20 cellular contexts compared by ENCODE assay signal in genomic region chr1:2596530-2597333, GRCh38. TPM values are rescaled to one million over a fixed set of nuclear protein-coding genes. Genes with fewer than 3 reads are reported as not detected.
DNase-seq lines count a peak whose midpoint lies in the region; ATAC-seq, FAIRE-seq and TF ChIP-seq lines count a peak whose summit lies in the region.
"Had no signal": no experiment of that assay in that cellular context is flagged by ENCODE, and none has a peak within 500 bp of the region (broad histone marks: within the 10 kb centered on the region; RNA-seq: fewer than 3 reads in every experiment).

No MANE protein-coding gene starts in this region.

- H3K27me3 ChIP-seq in H7 (ENCODE audit: control insufficient read depth, insufficient read depth, low read length) (no peaks in the 10 kb centered on the region), GM12878 (replicated peaks in 1 of 2; ENCODE audit: control insufficient read depth in 2 of 2, insufficient read depth in 2 of 2, low read length in 1 of 2) (no peaks in the 10 kb centered on the region), spleen (replicated peaks in 1 of 7) (peaks cover 0 to 23% (median 0%) of the 10 kb centered on the region in 7 donors)
- H3K27me3 ChIP-seq: right atrium auricular region had no signal

- peak; percentile 15; the same call in 1 of the 3 replicates for ATAC-seq in GM12878
- ATAC-seq: activated naive CD8-positive, alpha-beta T cell treated with anti-CD3 and anti-CD28 coated beads, Interleukin-2, amount 50 U/mL, for 24 hours; activated T-helper 17 cell treated with anti-CD3 and anti-CD28 coated beads, Interleukin-2, amount 50 U/mL, for 72 hours; esophagus mucosa; gastroesophageal sphincter; stimulated activated naive CD8-positive, alpha-beta T cell treated with anti-CD3 and anti-CD28 coated beads, Interleukin-15, amount 100 ng/mL, for 72 hours had no signal

- intact Hi-C loops in GM12878 (cut with micrococcal nuclease; ENCODE audit: unreplicated experiment): no loop called here
- intact Hi-C loops in spleen (cut with DNase I; ENCODE audit: low total_unique reads): no loop called here

- H3K36me3 ChIP-seq in H7 (replicated peaks; ENCODE audit: control insufficient read depth, insufficient read depth, low read length) (no peaks in the 10 kb centered on the region), GM12878 (ENCODE audit: control insufficient read depth in 2 of 2, insufficient read depth in 2 of 2, low read length in 1 of 2) (no peaks in the 10 kb centered on the region), spleen (no peaks in the 10 kb centered on the region)
- H3K36me3 ChIP-seq: gastroesophageal sphincter, right atrium auricular region, SJSA1 had no signal

- H3K4me1 ChIP-seq in GM12878 (ENCODE audit: control insufficient read depth, insufficient read depth, low read length) (no peaks in the 10 kb centered on the region), spleen (peaks cover 0 to 22% (median 13%) of the 10 kb centered on the region in 6 donors)
- H3K4me1 ChIP-seq: SJSA1 had no signal

- FAIRE-seq in GM12878 (lab: Jason Lieb, UNC): no peak

- no peak for TF ChIP-seq EP300 in GM12878 (IDR thresholded peaks at IDR 0.05; ENCODE audit: borderline replicate concordance in 1 of 2, control insufficient read depth in 1 of 2, low read depth in 2 of 2, low read length in 2 of 2)

- POLR2A ChIA-PET in GM12878 (lab: Charles Lee): interaction anchor here (0.5 kb wide), 1 partner anchor 48 kb away, joined by 3 read pairs; no protein-coding TSS in a partner anchor

- no peak overlapping the region for H3K9ac ChIP-seq in GM12878 (ENCODE audit: control insufficient read depth, insufficient read depth, low read length)

- H3K27ac ChIP-seq in GM12878 (ENCODE audit: control insufficient read depth, insufficient read depth) (no peak overlapping the region), spleen (no peak overlapping the region), substantia nigra (ENCODE audit: low read depth, low read length, poor library complexity, severe bottlenecking) (no peak overlapping the region)
- H3K27ac ChIP-seq: gastroesophageal sphincter, right atrium auricular region, SJSA1 had no signal

- H3K4me2 ChIP-seq in GM12878 (ENCODE audit: control insufficient read depth, insufficient read depth): no peak overlapping the region

- SMC1A ChIA-PET in GM12878 (lab: Charles Lee; ENCODE audit: uncharacterized antibody, unreplicated experiment): interaction anchor here (0.6 kb wide), 1 partner anchor 1280 kb away, joined by 3 read pairs; no protein-coding TSS in a partner anchor

- H4K20me1 ChIP-seq in GM12878 (ENCODE audit: control insufficient read depth, insufficient read depth): no peaks in the 10 kb centered on the region

- WGBS in GM12878 (ENCODE audit: insufficient coverage, insufficient replicate concordance, low lambda C conversion rate, missing lambda C conversion rate): 34% methylated on average over 26 of the region's 28 CpGs
- 75 to 89% (median 86%) methylated on average over 16 to 28 of the region's 28 CpGs for WGBS in spleen, 5 donors

- in situ Hi-C loops in GM12878 (cut with MboI): no loop called here

- DNase-seq in activated CD4-positive, CD25-positive, alpha-beta regulatory T cell treated with anti-CD3 and anti-CD28 coated beads, Interleukin-2, amount 50 U/mL, for 72 hours: peak; percentile 25
- DNase-seq in activated CD4-positive, CD25-positive, alpha-beta regulatory T cell (lab: John Stamatoyannopoulos, UW): no peak
- DNase-seq in H7 (peak; percentile 40), GM12878 (ENCODE audit: low read depth, low spot score) (no peak), spleen (peak; percentile 69), substantia nigra (lab: John Stamatoyannopoulos, UW) (no peak), NCI-H2081 treated with DMSO at 0.1 percent for 48 hours (lab: John Stamatoyannopoulos, UW) (no peak)
- no peak for DNase-seq in stimulated activated CD4-positive, alpha-beta T cell treated with anti-CD3 and anti-CD28 coated beads, Interleukin-12 subunit alpha, Interleukin-12 subunit beta, amount 100 ng/mL, for 4 hours
- DNase-seq: activated naive CD8-positive, alpha-beta T cell treated with anti-CD3 and anti-CD28 coated beads, Interleukin-2, amount 50 U/mL, for 24 hours; CD8-positive, alpha-beta memory T cell; Kasumi-1; NCI-H1105 treated with DMSO at 0.1 percent for 48 hours; NCI-H446 treated with DMSO at 0.1 percent for 48 hours; nucleus accumbens; stimulated activated naive CD8-positive, alpha-beta T cell treated with anti-CD3 and anti-CD28 coated beads, Interleukin-15, amount 100 ng/mL, for 72 hours had no signal

- H3K79me2 ChIP-seq in GM12878 (ENCODE audit: control insufficient read depth, insufficient read depth, low read length): no peaks in the 10 kb centered on the region

- TF ChIP-seq RAD21 in GM12878 (IDR thresholded peaks at IDR 0.05; ENCODE audit: insufficient read depth, low read depth, low read length): no peak

- no peak overlapping the region for H2AFZ ChIP-seq in GM12878 (ENCODE audit: control insufficient read depth, low read depth, low read length)

- H3K9me3 ChIP-seq in GM12878 (replicated peaks; ENCODE audit: control insufficient read depth, insufficient read depth, low read length): no peaks in the 10 kb centered on the region
- peaks cover 0 to 14% (median 11%) of the 10 kb centered on the region in 8 donors for H3K9me3 ChIP-seq in spleen
- H3K9me3 ChIP-seq: SJSA1 had no signal

- CTCF ChIA-PET in GM12878 (lab: Yijun Ruan, JAX): no interaction called here

- H3K4me3 ChIP-seq in H7 (ENCODE audit: insufficient read depth, low read depth, low read length): no peak overlapping the region
- no peak overlapping the region for H3K4me3 ChIP-seq in GM12878
- H3K4me3 ChIP-seq in spleen: no peak overlapping the region
- H3K4me3 ChIP-seq: gastroesophageal sphincter, right atrium auricular region, SJSA1 had no signal

- TF ChIP-seq CTCF in GM12878 (IDR thresholded peaks at IDR 0.05 in 2 of 3, conservative IDR thresholded peaks at IDR 0.05 in 1 of 3; ENCODE audit: control insufficient read depth in 2 of 3, extremely low read depth in 1 of 3, insufficient read depth in 1 of 3, low read depth in 3 of 3, low read length in 3 of 3) (no peak), spleen (IDR thresholded peaks at IDR 0.05 in 8 of 11, conservative IDR thresholded peaks at IDR 0.05 in 3 of 11) (no peak)

- TF ChIP-seq POLR2A in GM12878 (IDR thresholded peaks at IDR 0.05; ENCODE audit: low read depth, low read length) (no peak), spleen (IDR thresholded peaks at IDR 0.05) (no peak)

- no TSS peak for BruUV-seq in GM12878 (replicated peaks; lab: Mats Ljungman, UMichigan)

- RAD21 ChIA-PET in GM12878 (lab: Charles Lee; ENCODE audit: unreplicated experiment): interaction anchor here (0.8 kb wide), 1 partner anchor 41 kb away, joined by 3 read pairs; the partner anchor contains the start of gene TNFRSF14

RNA-seq across cellular contexts. Expression of gene PRXL2B, which starts 10.2 kb away (rescaled TPM):
- total RNA-seq in H7 (2014; rRNA removed; shearing (Covaris generic)): 62.9 and 83.5 TPM in 2 replicates
- total RNA-seq in GM12878 (2013; cell fraction: nucleolus; rRNA removed): 6.1 and 6.2 TPM in 2 replicates
- total RNA-seq in GM12878 (2014; rRNA removed): 4.2 TPM in 2 replicates
- 1.8 and 1.9 TPM in 2 replicates for total RNA-seq in GM12878 (2014; rRNA removed; fragmentation: Illumina TruSeq; extraction: Trizol)
- 5.6 and 7.6 TPM in 2 replicates for total RNA-seq in GM12878 (2021)
- polyA plus RNA-seq in GM12878 (2011; ENCODE audit: low read depth): 2.4 TPM
- polyA plus RNA-seq in GM12878 (2011; rRNA removed): 3.1 and 5.0 TPM in 2 replicates
- polyA plus RNA-seq in GM12878 (2011; cell fraction: cytosol; rRNA removed): 8.8 and 10.6 TPM in 2 replicates
- polyA plus RNA-seq in GM12878 (2011; cell fraction: nucleus; rRNA removed): 19.6 and 22.7 TPM in 2 replicates
- polyA plus RNA-seq in GM12878 (2012): 7.7 and 7.9 TPM in 2 replicates
- 1.3 and 2.7 TPM in 2 replicates for polyA plus RNA-seq in GM12878 (2014; fragmentation: Illumina TruSeq; extraction: Trizol)
- under 1 TPM; 0.44 to 0.53 TPM for polyA plus RNA-seq in GM12878 (2014; fragmentation: Nextera tagmentation; extraction: Ambion mirVana)
- polyA plus RNA-seq in GM12878 (2014; rRNA removed): 5.5 and 6.8 TPM in 2 replicates
- 1 to 10 TPM; 3.8 to 4.8 TPM for polyA plus RNA-seq in GM12878 (2016; fragmentation: Nextera tagmentation; extraction: Ambion mirVana)
- 1.1 and 5.2 TPM in 2 replicates for polyA minus RNA-seq in GM12878 (2011; rRNA and poly(A)+ RNA removed)
- 1.6 and 2.6 TPM in 2 replicates for polyA minus RNA-seq in GM12878 (2011; cell fraction: cytosol; rRNA and poly(A)+ RNA removed)
- polyA minus RNA-seq in GM12878 (2011; cell fraction: nucleus; rRNA and poly(A)+ RNA removed): 3.0 and 3.5 TPM in 2 replicates
- total RNA-seq in spleen: 10 to 100 TPM; 21.9 to 43.0 (median 26.7) TPM
- polyA plus RNA-seq in spleen: 10 to 100 TPM; 10.7 to 29.0 (median 13.2) TPM

RNA-seq across cellular contexts. Expression of gene MMEL1, which starts 36.1 kb away (rescaled TPM):
- total RNA-seq in H7 (2014; rRNA removed; shearing (Covaris generic)): 1.3 and 3.0 TPM in 2 replicates
- not detected in 2 replicates for total RNA-seq in GM12878 (2013; cell fraction: nucleolus; rRNA removed)
- total RNA-seq in GM12878 (2014; rRNA removed) (not detected in 2 replicates), GM12878 (2014; rRNA removed; fragmentation: Illumina TruSeq; extraction: Trizol) (not detected in 2 replicates), GM12878 (2021) (not detected in 2 replicates), spleen (1 to 10 TPM in 6 of 7 donors, not detected in 1; 1.9 to 4.6 (median 3.5) TPM)
- not detected for polyA plus RNA-seq in GM12878 (2011; ENCODE audit: low read depth)
- polyA plus RNA-seq in GM12878 (2011; rRNA removed) (0.11 and 0.13 TPM in 2 replicates), GM12878 (2014; fragmentation: Illumina TruSeq; extraction: Trizol) (not detected in 2 replicates), GM12878 (2014; fragmentation: Nextera tagmentation; extraction: Ambion mirVana) (not detected), GM12878 (2014; rRNA removed) (not detected in 2 replicates), GM12878 (2016; fragmentation: Nextera tagmentation; extraction: Ambion mirVana) (not detected), spleen (1 to 10 TPM; 2.5 to 6.4 (median 2.9) TPM)
- polyA plus RNA-seq in GM12878 (2011; cell fraction: cytosol; rRNA removed): 0.03 and 0.18 TPM in 2 replicates
- 0.16 and 0.72 TPM in 2 replicates for polyA plus RNA-seq in GM12878 (2011; cell fraction: nucleus; rRNA removed)
- polyA plus RNA-seq in GM12878 (2012): not detected in 2 replicates
- not detected in 2 replicates for polyA minus RNA-seq in GM12878 (2011; rRNA and poly(A)+ RNA removed)
- not detected in 2 replicates for polyA minus RNA-seq in GM12878 (2011; cell fraction: cytosol; rRNA and poly(A)+ RNA removed)
- polyA minus RNA-seq in GM12878 (2011; cell fraction: nucleus; rRNA and poly(A)+ RNA removed): not detected in 2 replicates
- total RNA-seq: right atrium auricular region, SJSA1 had no signal

RNA-seq across cellular contexts. Expression of gene TNFRSF14, which starts 40.6 kb away (rescaled TPM):
- total RNA-seq in H7 (2014; rRNA removed; shearing (Covaris generic)): 0.07 and 0.55 TPM in 2 replicates
- 315 and 380 TPM in 2 replicates for total RNA-seq in GM12878 (2013; cell fraction: nucleolus; rRNA removed)
- total RNA-seq in GM12878 (2014; rRNA removed) (53.6 and 61.1 TPM in 2 replicates), GM12878 (2014; rRNA removed; fragmentation: Illumina TruSeq; extraction: Trizol) (20.0 and 23.0 TPM in 2 replicates), GM12878 (2021) (76.2 and 79.1 TPM in 2 replicates), spleen (100 to 1,000 TPM; 146 to 203 (median 190) TPM)
- polyA plus RNA-seq in GM12878 (2011; ENCODE audit: low read depth): 42.6 TPM
- polyA plus RNA-seq in GM12878 (2011; rRNA removed) (30.5 and 69.6 TPM in 2 replicates), GM12878 (2014; fragmentation: Illumina TruSeq; extraction: Trizol) (4.8 and 19.2 TPM in 2 replicates), GM12878 (2014; fragmentation: Nextera tagmentation; extraction: Ambion mirVana) (1 to 10 TPM in 1 of 2 experiments, under 1 TPM in 1; 0.43 to 2.9 TPM), GM12878 (2014; rRNA removed) (113 and 114 TPM in 2 replicates), GM12878 (2016; fragmentation: Nextera tagmentation; extraction: Ambion mirVana) (10 to 100 TPM; 36.2 to 46.7 TPM), spleen (100 to 1,000 TPM; 167 to 366 (median 302) TPM)
- 85.6 and 116 TPM in 2 replicates for polyA plus RNA-seq in GM12878 (2011; cell fraction: cytosol; rRNA removed)
- polyA plus RNA-seq in GM12878 (2011; cell fraction: nucleus; rRNA removed): 998 and 1,152 TPM in 2 replicates
- 120 and 163 TPM in 2 replicates for polyA plus RNA-seq in GM12878 (2012)
- 22.7 and 47.3 TPM in 2 replicates for polyA minus RNA-seq in GM12878 (2011; rRNA and poly(A)+ RNA removed)
- polyA minus RNA-seq in GM12878 (2011; cell fraction: cytosol; rRNA and poly(A)+ RNA removed): 17.1 and 28.0 TPM in 2 replicates
- polyA minus RNA-seq in GM12878 (2011; cell fraction: nucleus; rRNA and poly(A)+ RNA removed): 91.9 and 124 TPM in 2 replicates

Comparison
In these comparisons a context has a peak if more than half of its experiments do, and no peak if none do; other contexts are left out.
1. DNase-seq: peak in activated CD4-positive, CD25-positive, alpha-beta regulatory T cell treated with anti-CD3 and anti-CD28 coated beads, Interleukin-2, amount 50 U/mL, for 72 hours (single experiment), H7 (single experiment) and spleen (single experiment); none in activated CD4-positive, CD25-positive, alpha-beta regulatory T cell (0 of 4), GM12878 (single experiment), substantia nigra (0 of 49), NCI-H2081 treated with DMSO at 0.1 percent for 48 hours (single experiment) and stimulated activated CD4-positive, alpha-beta T cell treated with anti-CD3 and anti-CD28 coated beads, Interleukin-12 subunit alpha, Interleukin-12 subunit beta, amount 100 ng/mL, for 4 hours (single experiment).
2. RNA of gene TNFRSF14, which starts 40.6 kb away (total RNA-seq): 146 to 203 TPM in spleen and 20.0 to 380 TPM in GM12878; 0.07 to 0.55 TPM in H7; every median in the first group is over 10 times any median in the second.